9 cellular contexts compared by ENCODE assay signal in the genomic region with DNA sequence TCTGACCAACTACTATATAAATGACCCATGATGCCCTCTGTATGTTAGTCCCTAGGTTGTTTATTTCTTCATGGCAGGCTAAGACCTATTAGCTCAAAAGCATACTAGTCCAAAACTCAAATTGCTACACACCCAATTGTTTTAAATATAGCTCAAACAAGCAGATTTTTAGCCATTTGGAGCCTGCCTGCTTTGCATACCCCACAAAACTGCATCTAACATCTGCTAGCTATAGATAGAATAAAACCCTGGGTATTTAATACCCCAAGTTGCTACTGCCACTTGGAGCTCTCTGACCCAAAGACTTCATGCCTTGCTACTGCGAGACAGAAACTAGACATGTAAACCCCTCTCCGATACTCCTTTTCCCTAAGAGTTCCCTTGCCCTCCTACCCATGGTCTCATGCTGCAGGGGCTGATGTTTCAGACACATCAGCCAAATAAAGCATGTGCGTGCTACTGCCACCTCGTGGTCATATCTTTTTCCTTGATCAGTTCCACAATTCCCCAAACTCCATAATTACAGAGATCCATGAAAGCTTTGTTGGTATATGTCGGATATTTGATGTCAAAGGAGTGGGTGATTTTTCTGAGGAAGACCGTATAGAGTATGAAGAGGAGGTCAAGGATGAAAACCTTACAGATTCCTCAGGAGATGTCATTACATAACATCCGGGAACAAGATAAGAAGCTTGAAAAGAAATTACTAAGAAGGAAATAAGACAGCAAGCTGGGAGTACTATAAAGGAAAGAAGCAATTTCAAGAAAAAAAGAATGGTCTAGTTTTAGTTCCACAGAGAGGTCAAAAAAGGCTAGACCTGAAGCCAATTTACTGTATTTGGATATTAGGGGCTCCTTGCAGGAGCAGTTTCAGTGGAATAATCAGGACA.
DNase-seq lines count a peak whose midpoint lies in the region; ATAC-seq, FAIRE-seq and TF ChIP-seq lines count a peak whose summit lies in the region.
"Had no signal": no experiment of that assay in that cellular context is flagged by ENCODE, and none has a peak within 500 bp of the region (broad histone marks: within the 10 kb centered on the region; RNA-seq: fewer than 3 reads in every experiment).

No MANE protein-coding gene starts in this region.

- H3K36me3 Mint-ChIP-seq in CD14-positive monocyte: no peaks in the 10 kb centered on the region

- no peak overlapping the region for H3K4me3 Mint-ChIP-seq in CD14-positive monocyte
- H3K4me3 Mint-ChIP-seq: naive thymus-derived CD8-positive, alpha-beta T cell had no signal

- WGBS in pancreas, 2 donors: 20 to 28% methylated on average over 7 of the region's 7 CpGs

- DNase-seq in CD14-positive monocyte (ENCODE audit: low spot score): no peak
- DNase-seq in SJCRH30: peak; percentile 22 to 67
- peak; percentile 7 for DNase-seq in fibroblast of peridontal ligament (ENCODE audit: extremely low read depth)
- DNase-seq in pancreas: peak in 4 of 6 donors; percentile 15 to 57 (median 40)
- no peak for DNase-seq in NCI-H187 (lab: John Stamatoyannopoulos, UW)

- 0 out of 2 replicates have a peak, but pooled peaks cover 4% of the 10 kb centered on the region for H3K27me3 ChIP-seq in SJCRH30
- peaks cover 0 to 4% (median 0%) of the 10 kb centered on the region in 4 donors for H3K27me3 ChIP-seq in pancreas

- FAIRE-seq in pancreas (lab: Jason Lieb, UNC): no peak

- TF ChIP-seq CTCF in CD14-positive monocyte (IDR thresholded peaks at IDR 0.05) (peak; percentile 73), pancreas (IDR thresholded peaks at IDR 0.05) (peak; percentile 40 to 65 (median 58))

- ATAC-seq in GM18498 (IDR thresholded peaks at IDR 0.05; ENCODE audit: unreplicated experiment) (peak; percentile 60), HG03439 (IDR thresholded peaks at IDR 0.05; ENCODE audit: unreplicated experiment) (peak; percentile 63), pancreas (peak; percentile 48 to 74 (median 73)), GM18519 (IDR thresholded peaks at IDR 0.05; ENCODE audit: low FRiP score, unreplicated experiment) (no peak)
- ATAC-seq: naive thymus-derived CD8-positive, alpha-beta T cell had no signal

- H3K4me1 ChIP-seq in SJCRH30 (no peaks in the 10 kb centered on the region), pancreas (no peaks in the 10 kb centered on the region)

- intact Hi-C loops in CD14-positive monocyte (cut with micrococcal nuclease) (loop anchor here (10.0 kb wide), 2 partner anchors 260 to 480 kb away; no protein-coding TSS in a partner anchor), pancreas (cut with DNase I) (loop anchor here in 2 of 3 donors (10.0 kb wide), 2 partner anchors 260 to 550 kb away; no protein-coding TSS in a partner anchor)

- peaks cover 0 to 8% (median 3%) of the 10 kb centered on the region in 7 donors for H3K9me3 Mint-ChIP-seq in CD14-positive monocyte

- H3K36me3 ChIP-seq in SJCRH30 (no peaks in the 10 kb centered on the region), pancreas (no peaks in the 10 kb centered on the region)

- H3K27ac ChIP-seq in SJCRH30 (no peak overlapping the region), pancreas (no peak overlapping the region)

- H3K27me3 Mint-ChIP-seq in CD14-positive monocyte (ENCODE audit: low read depth in 3 of 3): peaks cover 0 to 5% (median 2%) of the 10 kb centered on the region in 3 donors

- H3K9me3 ChIP-seq in SJCRH30 (replicated peaks) (no peaks in the 10 kb centered on the region), pancreas (no peaks in the 10 kb centered on the region)

- H3K4me3 ChIP-seq in SJCRH30 (no peak overlapping the region), pancreas (no peak overlapping the region)

- H3K4me1 Mint-ChIP-seq in CD14-positive monocyte: no peaks in the 10 kb centered on the region
- H3K4me1 Mint-ChIP-seq: naive thymus-derived CD8-positive, alpha-beta T cell had no signal

- H3K27ac Mint-ChIP-seq in CD14-positive monocyte: no peak overlapping the region
- H3K27ac Mint-ChIP-seq: naive thymus-derived CD8-positive, alpha-beta T cell had no signal

Comparison
In these comparisons a context has a peak if more than half of its experiments do, and no peak if none do; other contexts are left out.
1. DNase-seq: peak in SJCRH30 (2 of 2), fibroblast of peridontal ligament (single experiment) and pancreas (4 of 6); none in CD14-positive monocyte (single experiment) and NCI-H187 (0 of 2).